In genomic region chr20:51531141-51531710, GRCh38 we compare ENCODE assay signal across 9 cellular contexts. TPM values are rescaled to one million over a fixed set of nuclear protein-coding genes. Genes with fewer than 3 reads are reported as not detected.
DNase-seq lines count a peak whose midpoint lies in the region; ATAC-seq and TF ChIP-seq lines count a peak whose summit lies in the region.
"Had no signal": no experiment of that assay in that cellular context is flagged by ENCODE, and none has a peak within 500 bp of the region (broad histone marks: within the 10 kb centered on the region; RNA-seq: fewer than 3 reads in every experiment).

No MANE protein-coding gene starts in this region.

- no peaks in the 10 kb centered on the region for H3K36me3 Mint-ChIP-seq in naive B cell

- DNase-seq in right atrium auricular region (ENCODE audit: low spot score) (no peak), Right ventricle myocardium superior (no peak), activated T-cell treated with anti-CD3 and anti-CD28 coated beads for 4 hours (peak; percentile 60), naive B cell (no peak), NCI-H748 (lab: John Stamatoyannopoulos, UW; ENCODE audit: unreplicated experiment) (no peak), DMS79 treated with DMSO at 0.1 percent for 48 hours (lab: John Stamatoyannopoulos, UW) (no peak), MV-4-11 (lab: John Stamatoyannopoulos, UW) (no peak)
- DNase-seq: right lobe of liver had no signal

- no peaks in the 10 kb centered on the region for H3K27me3 ChIP-seq in right atrium auricular region
- H3K27me3 ChIP-seq: right lobe of liver had no signal

- H3K36me3 ChIP-seq in right atrium auricular region = no peaks in the 10 kb centered on the region
- H3K36me3 ChIP-seq: right lobe of liver had no signal

- H3K4me1 ChIP-seq in right atrium auricular region = peaks cover 2 to 82% of the 10 kb centered on the region in 2 donors
- H3K4me1 ChIP-seq: right lobe of liver had no signal

- no peak for ATAC-seq in Right ventricle myocardium superior (ENCODE audit: poor library complexity)
- ATAC-seq in HG03520 (IDR thresholded peaks at IDR 0.05; ENCODE audit: unreplicated experiment) = peak; percentile 44
- ATAC-seq in naive B cell (ENCODE audit: low read depth in 2 of 2) = peak in 1 of 2 donors; percentile 46

- no peaks in the 10 kb centered on the region for H3K27me3 Mint-ChIP-seq in naive B cell

- H3K27ac Mint-ChIP-seq in naive B cell = peak overlapping the region; percentile 57 to 92 (median 78)

- H3K27ac ChIP-seq in right atrium auricular region = peak overlapping the region; percentile 27 to 87
- H3K27ac ChIP-seq: right lobe of liver had no signal

- no peaks in the 10 kb centered on the region for H3K9me3 Mint-ChIP-seq in naive B cell

- no peaks in the 10 kb centered on the region for H3K9me3 ChIP-seq in right atrium auricular region
- H3K9me3 ChIP-seq: right lobe of liver had no signal

- peaks cover 67 to 93% (median 83%) of the 10 kb centered on the region in 3 donors for H3K4me1 Mint-ChIP-seq in naive B cell

- no peak overlapping the region for H3K4me3 ChIP-seq in right atrium auricular region
- H3K4me3 ChIP-seq: right lobe of liver had no signal

- no peak for TF ChIP-seq CTCF in right atrium auricular region (IDR thresholded peaks at IDR 0.05)

- H3K4me3 Mint-ChIP-seq in naive B cell = peak overlapping the region in 2 of 8 donors; percentile 10 to 45

- intact Hi-C loops in Right ventricle myocardium superior (cut with DNase I) = no loop called here

RNA-seq across cellular contexts. Expression of gene NFATC2, which starts 11.3 kb away (rescaled TPM):
- 10 to 100 TPM in 1 of 2 donors, 1 to 10 TPM in 1; 8.6 to 12.5 TPM for total RNA-seq in right atrium auricular region
- total RNA-seq in Right ventricle myocardium superior = 2.0 TPM
- 10 to 100 TPM in 4 of 6 donors, 1 to 10 TPM in 2; 4.6 to 22.9 (median 14.6) TPM for polyA plus RNA-seq in naive B cell (ENCODE audit: low read depth in 6 of 6)
